In the genomic region with DNA sequence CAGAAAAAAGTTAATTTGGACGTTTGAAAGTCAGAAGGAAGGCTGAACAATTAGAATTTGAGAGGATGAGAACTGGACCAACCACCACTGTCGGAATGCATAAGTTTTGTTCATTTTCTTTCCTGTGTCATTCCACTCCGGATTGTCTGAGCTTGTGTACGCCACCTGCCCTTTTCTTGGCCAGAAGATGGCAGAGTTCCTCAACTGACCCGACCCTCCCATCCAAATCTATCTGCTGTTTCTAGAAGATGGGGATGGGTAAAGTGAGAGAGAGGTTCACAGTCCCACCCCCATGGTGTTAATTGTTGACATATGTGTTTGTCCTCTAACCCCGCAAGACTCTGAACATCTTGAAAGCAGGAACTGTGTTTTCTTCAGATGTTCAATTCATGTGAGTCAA, we compare ENCODE assay signal across 9 cellular contexts.
DNase-seq lines count a peak whose midpoint lies in the region; ATAC-seq, FAIRE-seq and TF ChIP-seq lines count a peak whose summit lies in the region.
"Had no signal": no experiment of that assay in that cellular context is flagged by ENCODE, and none has a peak within 500 bp of the region (broad histone marks: within the 10 kb centered on the region; RNA-seq: fewer than 3 reads in every experiment).

No MANE protein-coding gene starts in this region.

- intact Hi-C loops in K562 (cut with micrococcal nuclease): no loop called here

- no peak overlapping the region for H3K4me3 ChIP-seq in K562

- no peak for TF ChIP-seq EP300 in K562 (IDR thresholded peaks at IDR 0.05; ENCODE audit: low read length)

- no peaks in the 10 kb centered on the region for H3K27me3 Mint-ChIP-seq in activated T-cell treated with anti-CD3 and anti-CD28 coated beads, Interleukin-2, amount 50 U/mL, for 4 hours (ENCODE audit: low read depth)
- no peaks in the 10 kb centered on the region for H3K27me3 Mint-ChIP-seq in activated T-cell treated with anti-CD3 and anti-CD28 coated beads, Interleukin-2, amount 50 U/mL, for 24 hours

- H3K4me1 ChIP-seq in K562 (replicated peaks in 1 of 2; ENCODE audit: control insufficient read depth in 2 of 2, insufficient read depth in 2 of 2, low read length in 2 of 2): peaks cover 0 to 4% of the 10 kb centered on the region in 2 experiments; a peak in 1 of 5 replicates

- in situ Hi-C loops in K562 (cut with MboI): no loop called here

- CTCF ChIA-PET in K562 (lab: Yijun Ruan, JAX; ENCODE audit: low intra/inter-chr PET ratio): no interaction called here

- H3K9me3 Mint-ChIP-seq in activated T-cell treated with anti-CD3 and anti-CD28 coated beads, Interleukin-2, amount 50 U/mL, for 4 hours: no peaks in the 10 kb centered on the region
- H3K9me3 Mint-ChIP-seq in activated T-cell treated with anti-CD3 and anti-CD28 coated beads, Interleukin-2, amount 50 U/mL, for 24 hours: peaks cover 4% of the 10 kb centered on the region

- DNase-seq in activated T-cell treated with anti-CD3 and anti-CD28 coated beads, Interleukin-2, amount 50 U/mL, for 4 hours: no peak
- no peak for DNase-seq in activated T-cell treated with anti-CD3 and anti-CD28 coated beads, Interleukin-2, amount 50 U/mL, for 24 hours
- DNase-seq in NAMALWA (ENCODE audit: low spot score) (peak; percentile 19), K562 (ENCODE audit: extremely low read depth in 1 of 4, low spot score in 3 of 4) (no peak), retina (peak; percentile 24), C1 segment of cervical spinal cord (lab: John Stamatoyannopoulos, UW) (no peak), SHP77 treated with DMSO at 0.1 percent for 48 hours (lab: John Stamatoyannopoulos, UW) (no peak)

- H3K9ac ChIP-seq in K562 (ENCODE audit: insufficient read depth in 1 of 2, low read depth in 2 of 2, low read length in 2 of 2): no peak overlapping the region

- ATAC-seq in activated T-cell treated with anti-CD3 and anti-CD28 coated beads, Interleukin-2, amount 50 U/mL, for 4 hours: peak; percentile 7 to 48
- no peak for ATAC-seq in K562
- no peak for ATAC-seq in GM19463 (IDR thresholded peaks at IDR 0.05; ENCODE audit: unreplicated experiment)

- H4K20me1 ChIP-seq in K562 (replicated peaks; ENCODE audit: control insufficient read depth, insufficient read depth, low read length): no peaks in the 10 kb centered on the region

- H3K4me1 Mint-ChIP-seq in activated T-cell treated with anti-CD3 and anti-CD28 coated beads, Interleukin-2, amount 50 U/mL, for 4 hours (ENCODE audit: low read depth): peaks cover 11% of the 10 kb centered on the region
- H3K4me1 Mint-ChIP-seq in activated T-cell treated with anti-CD3 and anti-CD28 coated beads, Interleukin-2, amount 50 U/mL, for 24 hours (ENCODE audit: low read depth): peaks cover 18% of the 10 kb centered on the region

- H3K36me3 ChIP-seq in K562 (ENCODE audit: control insufficient read depth, insufficient read depth, low read length): no peaks in the 10 kb centered on the region

- H3K36me3 Mint-ChIP-seq in activated T-cell treated with anti-CD3 and anti-CD28 coated beads, Interleukin-2, amount 50 U/mL, for 4 hours (ENCODE audit: insufficient read depth): no peaks in the 10 kb centered on the region
- H3K36me3 Mint-ChIP-seq in activated T-cell treated with anti-CD3 and anti-CD28 coated beads, Interleukin-2, amount 50 U/mL, for 24 hours (ENCODE audit: low read depth): no peaks in the 10 kb centered on the region

- no TSS peak for BruUV-seq in K562 (replicated peaks; lab: Mats Ljungman, UMichigan)

- no peak overlapping the region for H2AFZ ChIP-seq in K562 (ENCODE audit: low read depth, low read length)

- no peaks in the 10 kb centered on the region for H3K79me2 ChIP-seq in K562 (ENCODE audit: control insufficient read depth, insufficient read depth, low read length)

- TF ChIP-seq POLR2A in K562 (conservative IDR thresholded peaks at IDR 0.05): no peak

- H3K4me3 Mint-ChIP-seq in activated T-cell treated with anti-CD3 and anti-CD28 coated beads, Interleukin-2, amount 50 U/mL, for 4 hours: no peak overlapping the region
- H3K4me3 Mint-ChIP-seq in activated T-cell treated with anti-CD3 and anti-CD28 coated beads, Interleukin-2, amount 50 U/mL, for 24 hours: no peak overlapping the region

- H3K27ac ChIP-seq in K562 (ENCODE audit: extremely low read depth, low read depth, low read length): no peak overlapping the region

- WGBS in K562 (ENCODE audit: insufficient coverage, low coverage, missing lambda C conversion rate): 0% methylated on average over 6 of the region's 6 CpGs

- no peak for FAIRE-seq in K562 (lab: Jason Lieb, UNC)
- FAIRE-seq: endothelial cell of umbilical vein had no signal

- peak in 2 of 3 experiments; percentile 36; a peak in 2 of 6 replicates for TF ChIP-seq CTCF in K562 (IDR thresholded peaks at IDR 0.05 in 2 of 3, conservative IDR thresholded peaks at IDR 0.05 in 1 of 3; ENCODE audit: insufficient read depth in 2 of 3, low read depth in 1 of 3, low read length in 3 of 3)

- no peaks in the 10 kb centered on the region; a peak in 1 of 5 replicates for H3K27me3 ChIP-seq in K562 (ENCODE audit: control insufficient read depth in 2 of 2, insufficient read depth in 2 of 2, low read length in 2 of 2)

- peak in 1 of 2 experiments; percentile 37; a peak in 2 of 4 replicates for TF ChIP-seq RAD21 in K562 (CRISPR knock-in tag; conservative IDR thresholded peaks at IDR 0.05 in 1 of 2, IDR thresholded peaks at IDR 0.05 in 1 of 2)

- no peak overlapping the region for H3K4me2 ChIP-seq in K562 (ENCODE audit: insufficient read depth, low read length)

- no peaks in the 10 kb centered on the region for H3K9me1 ChIP-seq in K562 (ENCODE audit: control insufficient read depth, insufficient read depth, low read length)

- no peak overlapping the region for H3K27ac Mint-ChIP-seq in activated T-cell treated with anti-CD3 and anti-CD28 coated beads, Interleukin-2, amount 50 U/mL, for 24 hours

- H3K9me3 ChIP-seq in K562 (replicated peaks; ENCODE audit: control insufficient read depth, insufficient read depth, low read depth, low read length): peaks cover 7% of the 10 kb centered on the region

- POLR2A ChIA-PET in K562 (lab: Yijun Ruan, JAX): no interaction called here

TF ChIP-seq in K562, 482 proteins besides CTCF, POLR2A, EP300 and RAD21:
- TF ChIP-seq MTA3 (IDR thresholded peaks at IDR 0.05; ENCODE audit: borderline replicate concordance) (no peak), ZNF224 (CRISPR knock-in tag; IDR thresholded peaks at IDR 0.05) (no peak), ASH1L (IDR thresholded peaks at IDR 0.05; ENCODE audit: borderline replicate concordance, low read depth, partially characterized antibody) (no peak), ZNF174 (CRISPR knock-in tag; IDR thresholded peaks at IDR 0.05) (no peak), MCM7 (IDR thresholded peaks at IDR 0.05) (no peak)
- TF ChIP-seq, protein P1, sequence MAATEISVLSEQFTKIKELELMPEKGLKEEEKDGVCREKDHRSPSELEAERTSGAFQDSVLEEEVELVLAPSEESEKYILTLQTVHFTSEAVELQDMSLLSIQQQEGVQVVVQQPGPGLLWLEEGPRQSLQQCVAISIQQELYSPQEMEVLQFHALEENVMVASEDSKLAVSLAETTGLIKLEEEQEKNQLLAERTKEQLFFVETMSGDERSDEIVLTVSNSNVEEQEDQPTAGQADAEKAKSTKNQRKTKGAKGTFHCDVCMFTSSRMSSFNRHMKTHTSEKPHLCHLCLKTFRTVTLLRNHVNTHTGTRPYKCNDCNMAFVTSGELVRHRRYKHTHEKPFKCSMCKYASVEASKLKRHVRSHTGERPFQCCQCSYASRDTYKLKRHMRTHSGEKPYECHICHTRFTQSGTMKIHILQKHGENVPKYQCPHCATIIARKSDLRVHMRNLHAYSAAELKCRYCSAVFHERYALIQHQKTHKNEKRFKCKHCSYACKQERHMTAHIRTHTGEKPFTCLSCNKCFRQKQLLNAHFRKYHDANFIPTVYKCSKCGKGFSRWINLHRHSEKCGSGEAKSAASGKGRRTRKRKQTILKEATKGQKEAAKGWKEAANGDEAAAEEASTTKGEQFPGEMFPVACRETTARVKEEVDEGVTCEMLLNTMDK (IDR thresholded peaks at IDR 0.05; ENCODE audit: borderline replicate concordance, insufficient read depth, low read depth, low read length, poor library complexity, severe bottlenecking): peak; percentile 23

Comparison
In these comparisons a context has a peak if more than half of its experiments do, and no peak if none do; other contexts are left out.
1. ATAC-seq: peak in activated T-cell treated with anti-CD3 and anti-CD28 coated beads, Interleukin-2, amount 50 U/mL, for 4 hours (2 of 2); none in K562 (single experiment) and GM19463 (single experiment).
2. DNase-seq: peak in NAMALWA (single experiment) and retina (single experiment); none in activated T-cell treated with anti-CD3 and anti-CD28 coated beads, Interleukin-2, amount 50 U/mL, for 4 hours (single experiment), activated T-cell treated with anti-CD3 and anti-CD28 coated beads, Interleukin-2, amount 50 U/mL, for 24 hours (single experiment), K562 (0 of 4), C1 segment of cervical spinal cord (0 of 14) and SHP77 treated with DMSO at 0.1 percent for 48 hours (single experiment).